9 cellular contexts compared by ENCODE assay signal in genomic region chr1:11918779-11919519, GRCh38. TPM values are rescaled to one million over a fixed set of nuclear protein-coding genes. Genes with fewer than 3 reads are reported as not detected.
DNase-seq lines count a peak whose midpoint lies in the region; ATAC-seq, FAIRE-seq and TF ChIP-seq lines count a peak whose summit lies in the region.
"Had no signal": no experiment of that assay in that cellular context is flagged by ENCODE, and none has a peak within 500 bp of the region (broad histone marks: within the 10 kb centered on the region; RNA-seq: fewer than 3 reads in every experiment).

No MANE protein-coding gene starts in this region.

- H3K9ac ChIP-seq in PC-3 (ENCODE audit: low read length) = no peak overlapping the region

- peak overlapping the region; percentile 71 for H3K4me2 ChIP-seq in PC-3 (ENCODE audit: low read length)

- peak; percentile 75 for FAIRE-seq in urothelium cell line (lab: Jason Lieb, UNC)
- FAIRE-seq: colon had no signal

- H3K27ac ChIP-seq in PC-3 (ENCODE audit: low read length) (peak overlapping the region; percentile 43; the same call in 1 of the 2 replicates), dorsolateral prefrontal cortex (peak overlapping the region in 58 of 59 donors; percentile 13 to 89 (median 78))

- no peaks in the 10 kb centered on the region for H3K9me3 ChIP-seq in PC-3 (ENCODE audit: low read length)

- peaks cover 9% of the 10 kb centered on the region; the same call in 1 of the 2 replicates for H3K36me3 ChIP-seq in PC-3 (ENCODE audit: low read depth, low read length)

- TF ChIP-seq CTCF in PC-3 (conservative IDR thresholded peaks at IDR 0.05; ENCODE audit: low read depth, low read length) (no peak), dorsolateral prefrontal cortex (IDR thresholded peaks at IDR 0.05 in 54 of 56, conservative IDR thresholded peaks at IDR 0.05 in 2 of 56; ENCODE audit: low read depth in 1 of 56, partially characterized antibody in 56 of 56) (no peak)

- no peaks in the 10 kb centered on the region for H3K9me2 ChIP-seq in PC-3 (replicated peaks; ENCODE audit: low read length)

- ATAC-seq in PC-3 (peak; percentile 97), HG02970 (IDR thresholded peaks at IDR 0.05; ENCODE audit: low FRiP score, unreplicated experiment) (no peak), HG02884 (IDR thresholded peaks at IDR 0.05; ENCODE audit: unreplicated experiment) (no peak)

- BruUV-seq in PC-3 (replicated peaks; lab: Mats Ljungman, UMichigan) = no TSS peak

- H3K4me1 ChIP-seq in PC-3 (ENCODE audit: insufficient read depth, low read length) = peaks cover 21% of the 10 kb centered on the region

- intact Hi-C loops in PC-3 (cut with micrococcal nuclease) (no loop called here), dorsolateral prefrontal cortex (cut with DNase I) (no loop called here)

- peaks cover 31% of the 10 kb centered on the region for H3K79me2 ChIP-seq in PC-3 (ENCODE audit: low read length)

- CTCF ChIA-PET in PC-3 (lab: Charles Lee) = interaction anchor here (0.6 to 1.2 kb wide), 2 partner anchors 15 to 48 kb away, joined by 7 to 9 read pairs; no protein-coding TSS in a partner anchor

- H2AFZ ChIP-seq in PC-3 (ENCODE audit: low read length) = no peak overlapping the region; the same call in 1 of the 2 replicates

- peaks cover 16% of the 10 kb centered on the region; the same call in 1 of the 2 replicates for H4K20me1 ChIP-seq in PC-3 (ENCODE audit: low read length)

- POLR2A ChIA-PET in PC-3 (lab: Charles Lee; ENCODE audit: unreplicated experiment) = interaction anchor here (0.7 to 2.2 kb wide), 3 partner anchors 10 to 18 kb away, joined by 5 to 28 read pairs (median 17); partner anchors contain the start of gene PLOD1

- H3F3A ChIP-seq in PC-3 (ENCODE audit: low read length, unreplicated experiment) = no peaks in the 10 kb centered on the region

- H3K4me3 ChIP-seq in PC-3 (ENCODE audit: low read length) = no peak overlapping the region
- peak overlapping the region in 3 of 59 donors; percentile 2 to 19 (median 6) for H3K4me3 ChIP-seq in dorsolateral prefrontal cortex

- DNase-seq in PC-3 (peak; percentile 86), dorsolateral prefrontal cortex (peak in 9 of 10 donors; percentile 58 to 89 (median 80)), midbrain (lab: John Stamatoyannopoulos, UW) (peak; percentile 50), urothelium cell line (ENCODE audit: low spot score) (peak; percentile 76), T-helper 9 cell (no peak), NCI-H345 (lab: John Stamatoyannopoulos, UW) (no peak)

- no peaks in the 10 kb centered on the region for H3K27me3 ChIP-seq in PC-3 (ENCODE audit: low read length)
- no peaks in the 10 kb centered on the region for H3K27me3 ChIP-seq in dorsolateral prefrontal cortex

RNA-seq across cellular contexts. Expression of gene KIAA2013, which starts 7.3 kb away (rescaled TPM):
- 78.1 and 89.2 TPM in 2 replicates for total RNA-seq in PC-3 (2014; rRNA removed)
- total RNA-seq in dorsolateral prefrontal cortex = 10 to 100 TPM; 22.8 to 44.8 (median 29.5) TPM

RNA-seq across cellular contexts. Expression of gene PLOD1, which starts 15.6 kb away (rescaled TPM):
- total RNA-seq in PC-3 (2014; rRNA removed) = 179 and 216 TPM in 2 replicates
- 100 to 1,000 TPM in 4 of 120 experiments, 10 to 100 TPM in 116; 28.5 to 148 (median 43.7) TPM for total RNA-seq in dorsolateral prefrontal cortex

Comparison
In these comparisons a context has a peak if more than half of its experiments do, and no peak if none do; other contexts are left out.
1. DNase-seq: peak in PC-3 (single experiment), dorsolateral prefrontal cortex (9 of 10), midbrain (single experiment) and urothelium cell line (single experiment); none in T-helper 9 cell (single experiment) and NCI-H345 (single experiment).